In the genomic region with DNA sequence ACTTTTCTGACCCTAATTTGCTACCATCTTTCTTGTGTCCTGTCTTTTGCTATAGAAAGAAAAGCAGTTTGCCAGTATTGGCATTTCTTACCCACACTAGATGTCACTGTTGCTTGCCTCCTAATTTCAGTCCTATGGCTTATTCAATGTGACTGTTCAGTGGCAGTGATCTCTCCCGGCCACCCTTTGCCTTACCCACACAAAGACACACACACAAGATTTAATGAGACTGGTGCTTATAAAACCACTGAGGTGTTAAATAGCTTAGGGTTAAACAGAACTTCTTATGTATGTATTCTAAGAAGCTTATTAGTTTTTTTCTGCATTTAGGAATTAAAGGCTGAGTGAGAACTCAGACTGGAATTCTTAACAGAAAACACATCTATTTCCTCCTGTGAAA, we compare ENCODE assay signal across 9 cellular contexts.
DNase-seq lines count a peak whose midpoint lies in the region; ATAC-seq, FAIRE-seq and TF ChIP-seq lines count a peak whose summit lies in the region.
"Had no signal": no experiment of that assay in that cellular context is flagged by ENCODE, and none has a peak within 500 bp of the region (broad histone marks: within the 10 kb centered on the region; RNA-seq: fewer than 3 reads in every experiment).

No MANE protein-coding gene starts in this region.

- FAIRE-seq in GM12891 (lab: Jason Lieb, UNC), result no peak

- no peaks in the 10 kb centered on the region for H3K36me3 ChIP-seq in aorta (ENCODE audit: control insufficient read depth in 1 of 2, insufficient read depth in 2 of 2, low read length in 1 of 2)

- H3K4me3 ChIP-seq in aorta (ENCODE audit: low read length in 2 of 2), result no peak overlapping the region

- 0 to 1% methylated on average over 1 of the region's 1 CpG for WGBS in aorta, 2 donors

- no peak for TF ChIP-seq POLR2A in GM12891 (IDR thresholded peaks at IDR 0.05; ENCODE audit: low read depth, low read length)

- H3K4me1 ChIP-seq in aorta (ENCODE audit: control insufficient read depth in 1 of 2, insufficient read depth in 2 of 2, low read length in 2 of 2), result no peaks in the 10 kb centered on the region

- intact Hi-C loops in aorta (cut with DNase I), result no loop called here

- ATAC-seq in HG02884 (IDR thresholded peaks at IDR 0.05; ENCODE audit: unreplicated experiment) (peak; percentile 59), aorta (ENCODE audit: low FRiP score) (no peak)

- peak; percentile 75 for DNase-seq in EH (ENCODE audit: low read depth)
- peak; percentile 87 for DNase-seq in NCI-H2107 treated with DMSO at 0.1 percent for 48 hours (lab: John Stamatoyannopoulos, UW; ENCODE audit: unreplicated experiment)
- DNase-seq in amniotic epithelial cell (ENCODE audit: low read depth), result peak; percentile 32
- peak; percentile 53 for DNase-seq in kidney glomerular epithelial cell (lab: John Stamatoyannopoulos, UW)
- DNase-seq in cortex of kidney (lab: John Stamatoyannopoulos, UW), result no peak
- no peak for DNase-seq in GM12891 (ENCODE audit: insufficient read length, low spot score)
- no peak for DNase-seq in aorta

- no peak overlapping the region for H3K27ac ChIP-seq in aorta (ENCODE audit: low read depth in 1 of 2, low read length in 2 of 2)
- H3K27ac ChIP-seq: KMS-11 had no signal

- no peaks in the 10 kb centered on the region for H3K27me3 ChIP-seq in aorta (ENCODE audit: control insufficient read depth in 1 of 2, insufficient read depth in 2 of 2, low read length in 1 of 2)

- H3K9me3 ChIP-seq in aorta (ENCODE audit: control insufficient read depth, low read length), result no peaks in the 10 kb centered on the region

TF ChIP-seq in GM12891, 5 proteins besides CTCF, POLR2A, EP300 and RAD21:
- TF ChIP-seq POU2F2 (IDR thresholded peaks at IDR 0.05; ENCODE audit: low read depth, low read length) (no peak), TAF1 (IDR thresholded peaks at IDR 0.05; ENCODE audit: low read depth, low read length) (no peak), SPI1 (IDR thresholded peaks at IDR 0.05; ENCODE audit: low read depth, low read length) (no peak), PAX5 (IDR thresholded peaks at IDR 0.05; ENCODE audit: insufficient read depth, low read length, severe bottlenecking) (no peak)
TF ChIP-seq in GM12891: peak in this region for 0.

Comparison
In these comparisons a context has a peak if more than half of its experiments do, and no peak if none do; other contexts are left out.
1. DNase-seq: peak in EH (single experiment), NCI-H2107 treated with DMSO at 0.1 percent for 48 hours (single experiment), amniotic epithelial cell (single experiment) and kidney glomerular epithelial cell (single experiment); none in cortex of kidney (single experiment), GM12891 (single experiment) and aorta (0 of 2).